ENCODE assay signal across 26 cellular contexts in genomic region chr1:223095870-223096269, GRCh38. TPM values are rescaled to one million over a fixed set of nuclear protein-coding genes. Genes with fewer than 3 reads are reported as not detected.
DNase-seq lines count a peak whose midpoint lies in the region; ATAC-seq, FAIRE-seq and TF ChIP-seq lines count a peak whose summit lies in the region.
"Had no signal": no experiment of that assay in that cellular context is flagged by ENCODE, and none has a peak within 500 bp of the region (broad histone marks: within the 10 kb centered on the region; RNA-seq: fewer than 3 reads in every experiment).

No MANE protein-coding gene starts in this region.

- TF ChIP-seq CTCF in IMR-90 (conservative IDR thresholded peaks at IDR 0.05; ENCODE audit: low read depth, low read length) (no peak), H1 (IDR thresholded peaks at IDR 0.05; ENCODE audit: control extremely low read depth in 1 of 3, insufficient read depth in 1 of 3, low read depth in 1 of 3, low read length in 3 of 3) (no peak), sigmoid colon (IDR thresholded peaks at IDR 0.05) (no peak), natural killer cell (IDR thresholded peaks at IDR 0.05) (no peak)

- H3K9me1 ChIP-seq in IMR-90 (ENCODE audit: insufficient read depth, low read length) = no peaks in the 10 kb centered on the region

- H2AFZ ChIP-seq in IMR-90 (replicated peaks; ENCODE audit: low read length, poor library complexity) = no peak overlapping the region
- no peak overlapping the region for H2AFZ ChIP-seq in H1 (ENCODE audit: low read length)

- no peaks in the 10 kb centered on the region for H3K4me1 Mint-ChIP-seq in natural killer cell
- H3K4me1 Mint-ChIP-seq: CD14-positive monocyte; CD4-positive, alpha-beta memory T cell; CD4-positive, CD25-positive, alpha-beta regulatory T cell; CD8-positive, alpha-beta memory T cell had no signal

- no peak for ATAC-seq in IMR-90 (ENCODE audit: low read depth)
- ATAC-seq in natural killer cell = no peak
- ATAC-seq: GM12878 had no signal

- H3K4me1 ChIP-seq in IMR-90 (ENCODE audit: control insufficient read depth, insufficient read depth, low read length) (no peaks in the 10 kb centered on the region), H1 (replicated peaks in 1 of 4; ENCODE audit: control insufficient read depth in 3 of 4, insufficient read depth in 4 of 4, low read length in 3 of 4) (no peaks in the 10 kb centered on the region), sigmoid colon (peaks cover 0 to 20% (median 14%) of the 10 kb centered on the region in 4 donors)
- H3K4me1 ChIP-seq: BE2C had no signal

- WGBS in IMR-90 (ENCODE audit: extremely low coverage in 2 of 2, insufficient read length in 1 of 2), 2 experiments = no CpG with 5 or more reads among the region's 4 CpGs
- 85% methylated on average over 4 of the region's 4 CpGs; no CpG with 5 or more reads in 1 of the 2 experiments for WGBS in H1 (ENCODE audit: extremely low coverage in 1 of 2, insufficient coverage in 1 of 2, insufficient read length in 1 of 2, insufficient replicate concordance in 2 of 2, low coverage in 1 of 2, low lambda C conversion rate in 2 of 2, missing lambda C conversion rate in 1 of 2), 2 experiments
- 84% methylated on average over 4 of the region's 4 CpGs for whole genome bisulfite sequencing in sigmoid colon, 2 donors

- no peaks in the 10 kb centered on the region for H3K23me2 ChIP-seq in H1 (ENCODE audit: low read depth, low read length)

- no TSS peak for BruUV-seq in IMR-90 (replicated peaks; lab: Mats Ljungman, UMichigan)

- H3K27ac Mint-ChIP-seq in natural killer cell = no peak overlapping the region
- H3K27ac Mint-ChIP-seq: CD14-positive monocyte; CD4-positive, alpha-beta memory T cell; CD4-positive, CD25-positive, alpha-beta regulatory T cell had no signal

- H2BK120ac ChIP-seq in IMR-90 (ENCODE audit: low read depth, low read length) = no peak overlapping the region
- H2BK120ac ChIP-seq in H1 (replicated peaks; ENCODE audit: low read depth, low read length) = no peak overlapping the region

- no peak overlapping the region for H3K4ac ChIP-seq in IMR-90 (ENCODE audit: low read depth, low read length)
- H3K4ac ChIP-seq in H1 (replicated peaks; ENCODE audit: insufficient read length, low read depth, low read length) = no peak overlapping the region

- POLR2A ChIA-PET in IMR-90 (lab: Charles Lee; ENCODE audit: unreplicated experiment) = no interaction called here
- POLR2A ChIA-PET in H1 (lab: Charles Lee; ENCODE audit: partially characterized antibody) = no interaction called here

- no peak overlapping the region for H3K4me3 Mint-ChIP-seq in natural killer cell
- H3K4me3 Mint-ChIP-seq: CD14-positive monocyte; CD4-positive, alpha-beta memory T cell; CD4-positive, CD25-positive, alpha-beta regulatory T cell; CD8-positive, alpha-beta memory T cell had no signal

- no peak overlapping the region for H2BK15ac ChIP-seq in IMR-90 (ENCODE audit: low read depth, low read length)
- H2BK15ac ChIP-seq in H1 (ENCODE audit: low read length) = no peak overlapping the region

- H3K18ac ChIP-seq in IMR-90 (ENCODE audit: low read depth, low read length) = no peak overlapping the region
- H3K18ac ChIP-seq in H1 (ENCODE audit: extremely low read depth, low read length) = no peak overlapping the region

- H3K27me3 Mint-ChIP-seq in natural killer cell (ENCODE audit: low read depth in 2 of 2) = peaks cover 7 to 8% of the 10 kb centered on the region in 2 donors

- H3K79me2 ChIP-seq in H1 (ENCODE audit: control insufficient read depth in 1 of 2, insufficient read depth in 2 of 2, low read length in 2 of 2) = no peaks in the 10 kb centered on the region

- H4K8ac ChIP-seq in IMR-90 (ENCODE audit: low read depth in 2 of 2, low read length in 2 of 2) = no peak overlapping the region
- no peak overlapping the region for H4K8ac ChIP-seq in H1 (ENCODE audit: extremely low read depth, insufficient read depth, low read length)

- H3K36me3 Mint-ChIP-seq in natural killer cell = no peaks in the 10 kb centered on the region
- H3K36me3 Mint-ChIP-seq: CD14-positive monocyte; CD4-positive, CD25-positive, alpha-beta regulatory T cell had no signal

- H3K4me2 ChIP-seq in IMR-90 (ENCODE audit: low read depth, low read length) = no peak overlapping the region
- H3K4me2 ChIP-seq in H1 (ENCODE audit: insufficient read depth in 1 of 2, low read depth in 2 of 2, low read length in 2 of 2) = no peak overlapping the region
- H3K4me2 ChIP-seq: BLaER1 had no signal

- no peaks in the 10 kb centered on the region for H4K20me1 ChIP-seq in IMR-90 (ENCODE audit: insufficient read depth, low read length)
- H4K20me1 ChIP-seq in H1 (replicated peaks in 1 of 2; ENCODE audit: control insufficient read depth in 1 of 2, insufficient read depth in 2 of 2, low read length in 2 of 2) = no peaks in the 10 kb centered on the region
- H4K20me1 ChIP-seq: BLaER1 had no signal

- H2AK5ac ChIP-seq in IMR-90 (ENCODE audit: low read depth, low read length) = no peak overlapping the region
- H2AK5ac ChIP-seq in H1 (ENCODE audit: low read depth, low read length) = no peak overlapping the region

- H3K9me3 ChIP-seq in IMR-90 (ENCODE audit: control insufficient read depth, insufficient read depth, low read length) (no peaks in the 10 kb centered on the region; the same call in 1 of the 2 replicates), H1 (ENCODE audit: insufficient read depth in 2 of 2, low read depth in 1 of 2, low read length in 1 of 2) (peaks cover 4 to 6% of the 10 kb centered on the region in 2 experiments; a peak in 2 of 4 replicates), sigmoid colon (peaks cover 0 to 3% (median 0%) of the 10 kb centered on the region in 4 donors)
- H3K9me3 ChIP-seq: BE2C had no signal

- H3K56ac ChIP-seq in IMR-90 (ENCODE audit: extremely low read depth, insufficient read depth, low read length) = no peak overlapping the region
- H3K56ac ChIP-seq in H1 (replicated peaks; ENCODE audit: insufficient read length, low read depth, low read length) = no peak overlapping the region

- H4K5ac ChIP-seq in IMR-90 (ENCODE audit: low read depth, low read length) (no peak overlapping the region), H1 (ENCODE audit: insufficient read length, low read depth, low read length) (no peak overlapping the region)

- in situ Hi-C loops in IMR-90 (cut with MboI; ENCODE audit: low sequenced_read_pairs) = no loop called here

- no peak overlapping the region for H2BK12ac ChIP-seq in H1 (ENCODE audit: low read depth, low read length)

- H3K27ac ChIP-seq in IMR-90 (ENCODE audit: insufficient read depth, low read length) (no peak overlapping the region), H1 (ENCODE audit: low read depth, low read length) (no peak overlapping the region), sigmoid colon (no peak overlapping the region)
- H3K27ac ChIP-seq: BLaER1 had no signal

- TF ChIP-seq EP300 in H1 (IDR thresholded peaks at IDR 0.05; ENCODE audit: borderline replicate concordance in 1 of 2, low read depth in 2 of 2, low read length in 2 of 2) (no peak), sigmoid colon (IDR thresholded peaks at IDR 0.05) (no peak)

- H3K79me1 ChIP-seq in IMR-90 (ENCODE audit: low read depth in 1 of 2, low read length in 2 of 2) (no peaks in the 10 kb centered on the region), H1 (ENCODE audit: low read depth, low read length) (no peaks in the 10 kb centered on the region)

- intact Hi-C loops in IMR-90 (cut with micrococcal nuclease) = no loop called here
- intact Hi-C loops in sigmoid colon (cut with DNase I) = no loop called here
- intact Hi-C loops in natural killer cell (cut with micrococcal nuclease) = no loop called here

- no peak for FAIRE-seq in H1 (lab: Jason Lieb, UNC)
- FAIRE-seq: A204.1, GM12878, GM12892, GM18507 had no signal

- H4K91ac ChIP-seq in IMR-90 (ENCODE audit: insufficient read depth, low read depth, low read length) (no peak overlapping the region), H1 (replicated peaks; ENCODE audit: insufficient read length, low read length) (no peak overlapping the region)

- no peak for DNase-seq in IMR-90
- DNase-seq in H1 (ENCODE audit: low read depth in 1 of 2, low spot score in 2 of 2) = no peak
- peak; percentile 12 for DNase-seq in sigmoid colon
- DNase-seq in natural killer cell = no peak
- DNase-seq in SW480 (ENCODE audit: low spot score) = no peak
- DNase-seq: 8988T; ACHN; BE2C; C1 segment of cervical spinal cord; CD4-positive, alpha-beta memory T cell; CD4-positive, CD25-positive, alpha-beta regulatory T cell; CD8-positive, alpha-beta memory T cell; COR-L47; DMS 273 treated with DMSO at 0.1 percent for 48 hours; DMS153; DMS53; DMS79; DND-41; EL; GDM1 had no signal

- no peaks in the 10 kb centered on the region for H3K36me3 ChIP-seq in IMR-90 (ENCODE audit: control insufficient read depth, insufficient read depth, low read length)
- H3K36me3 ChIP-seq in H1 (ENCODE audit: control insufficient read depth in 2 of 4, insufficient read depth in 4 of 4, low read length in 3 of 4) = no peaks in the 10 kb centered on the region
- H3K36me3 ChIP-seq in sigmoid colon = no peaks in the 10 kb centered on the region
- H3K36me3 ChIP-seq: BE2C, BLaER1 had no signal

- H2BK20ac ChIP-seq in IMR-90 (ENCODE audit: low read depth, low read length) (no peak overlapping the region), H1 (ENCODE audit: low read length) (no peak overlapping the region)

- H3K9me3 Mint-ChIP-seq in natural killer cell = peaks cover 2 to 7% of the 10 kb centered on the region in 2 donors

- TF ChIP-seq RAD21 in IMR-90 (IDR thresholded peaks at IDR 0.05; ENCODE audit: low read length) = no peak
- no peak for TF ChIP-seq RAD21 in H1 (IDR thresholded peaks at IDR 0.05 in 1 of 2, conservative IDR thresholded peaks at IDR 0.05 in 1 of 2; ENCODE audit: low read depth in 2 of 2, low read length in 2 of 2)

- H2AK9ac ChIP-seq in IMR-90 (replicated peaks; ENCODE audit: low read depth, low read length, poor library complexity) = no peak overlapping the region

- H2BK5ac ChIP-seq in IMR-90 (ENCODE audit: low read depth, low read length, poor library complexity, severe bottlenecking) = no peak overlapping the region
- no peak overlapping the region for H2BK5ac ChIP-seq in H1 (ENCODE audit: low read depth, low read length)

- H3K9ac ChIP-seq in IMR-90 (ENCODE audit: low read depth, low read length) (no peak overlapping the region), H1 (replicated peaks in 1 of 4; ENCODE audit: extremely low read depth in 1 of 4, low read depth in 3 of 4, low read length in 3 of 4) (no peak overlapping the region)
- H3K9ac ChIP-seq: BLaER1 had no signal

- dilution Hi-C loops in IMR-90 (cut with HindIII; ENCODE audit: low sequenced_read_pairs, unreplicated experiment) = loop anchor here (25.0 kb wide), 1 partner anchor 309 kb away; no protein-coding TSS in a partner anchor

- H3K23ac ChIP-seq in IMR-90 (ENCODE audit: low read depth, low read length) = no peak overlapping the region
- no peak overlapping the region for H3K23ac ChIP-seq in H1 (ENCODE audit: insufficient read length)

- H3K4me3 ChIP-seq in IMR-90 (ENCODE audit: insufficient read depth, low read depth, low read length) (no peak overlapping the region), H1 (ENCODE audit: extremely low read depth in 1 of 4, insufficient read depth in 2 of 4, low read depth in 3 of 4, low read length in 4 of 4) (no peak overlapping the region), sigmoid colon (no peak overlapping the region)
- H3K4me3 ChIP-seq: BLaER1, GM12878 had no signal

- H3K27me3 ChIP-seq in IMR-90 (ENCODE audit: control insufficient read depth, insufficient read depth, low read length) (peaks cover 14% of the 10 kb centered on the region), H1 (replicated peaks in 1 of 4; ENCODE audit: control insufficient read depth in 3 of 4, extremely low read depth in 1 of 4, insufficient read depth in 3 of 4, low read length in 3 of 4) (no peaks in the 10 kb centered on the region), sigmoid colon (no peaks in the 10 kb centered on the region)
- H3K27me3 ChIP-seq: BE2C, BLaER1 had no signal

- TF ChIP-seq POLR2A in IMR-90 (IDR thresholded peaks at IDR 0.05; ENCODE audit: low read depth, low read length) (no peak), H1 (IDR thresholded peaks at IDR 0.05; ENCODE audit: control extremely low read depth in 1 of 2, low read depth in 2 of 2, low read length in 2 of 2) (no peak), sigmoid colon (IDR thresholded peaks at IDR 0.05) (no peak)

- CTCF ChIA-PET in IMR-90 (lab: Yijun Ruan, JAX) (no interaction called here), H1 (lab: Charles Lee; ENCODE audit: partially characterized antibody) (interaction anchor here (0.6 to 4.5 kb wide), 7 partner anchors 8 to 359 kb away, joined by 3 to 35 read pairs (median 4); partner anchors contain the start of gene FAM177B)

- H3K14ac ChIP-seq in IMR-90 (replicated peaks; ENCODE audit: low read depth, low read length) (no peak overlapping the region), H1 (ENCODE audit: insufficient read length) (no peak overlapping the region)

RNA-seq across cellular contexts. Expression of gene TLR5, which starts 47.2 kb away (rescaled TPM):
- under 0.01 and 0.18 TPM in 2 replicates for total RNA-seq in IMR-90 (2012; rRNA removed)
- 0.09 and 0.13 TPM in 2 replicates for polyA plus RNA-seq in IMR-90 (2012; rRNA removed)
- polyA plus RNA-seq in IMR-90 (2012; cell fraction: cytosol; rRNA removed) = 0.03 and 0.18 TPM in 2 replicates
- polyA plus RNA-seq in IMR-90 (2012; cell fraction: nucleus; rRNA removed; ENCODE audit: low replicate concordance) = 0.04 and 0.16 TPM in 2 replicates
- total RNA-seq in H1 (2021; fragmentation: NEBNext Ultra II Directional; extraction: Animal tissue kit (Norgen Biotek cat#: 25700)) = 0.35 and 0.94 TPM in 2 replicates
- 0.20 and 0.74 TPM in 2 replicates for polyA plus RNA-seq in H1 (2011; rRNA removed)
- 0.62 TPM for polyA plus RNA-seq in H1 (2011; cell fraction: cytosol; rRNA removed)
- 1.5 TPM for polyA plus RNA-seq in H1 (2011; cell fraction: nucleus; rRNA removed)
- 1.0 to 1.3 TPM (median 1.1 TPM) in 4 replicates for polyA plus RNA-seq in H1 (2012, experiment 1 of 2)
- 0.54 TPM for polyA plus RNA-seq in H1 (2012, experiment 2 of 2)
- polyA plus RNA-seq in H1 (2013, experiment 1 of 2) = 0.53 TPM
- 0.63 TPM for polyA plus RNA-seq in H1 (2013, experiment 2 of 2)
- 0.60 and 0.80 TPM in 2 replicates for polyA minus RNA-seq in H1 (2011; rRNA and poly(A)+ RNA removed)
- polyA minus RNA-seq in H1 (2011; cell fraction: cytosol; rRNA and poly(A)+ RNA removed) = not detected
- polyA minus RNA-seq in H1 (2011; cell fraction: nucleus; rRNA and poly(A)+ RNA removed) = 2.0 TPM
- total RNA-seq in sigmoid colon = 10 to 100 TPM in 1 of 4 donors, 1 to 10 TPM in 3; 3.6 to 10.2 (median 4.3) TPM
- 1 to 10 TPM in 1 of 3 donors, under 1 TPM in 2; 0.23 to 1.9 (median 0.60) TPM for polyA plus RNA-seq in sigmoid colon
- total RNA-seq in natural killer cell = under 1 TPM; 0.24 to 0.41 (median 0.33) TPM
